16 cellular contexts compared by ENCODE assay signal in the genomic region with DNA sequence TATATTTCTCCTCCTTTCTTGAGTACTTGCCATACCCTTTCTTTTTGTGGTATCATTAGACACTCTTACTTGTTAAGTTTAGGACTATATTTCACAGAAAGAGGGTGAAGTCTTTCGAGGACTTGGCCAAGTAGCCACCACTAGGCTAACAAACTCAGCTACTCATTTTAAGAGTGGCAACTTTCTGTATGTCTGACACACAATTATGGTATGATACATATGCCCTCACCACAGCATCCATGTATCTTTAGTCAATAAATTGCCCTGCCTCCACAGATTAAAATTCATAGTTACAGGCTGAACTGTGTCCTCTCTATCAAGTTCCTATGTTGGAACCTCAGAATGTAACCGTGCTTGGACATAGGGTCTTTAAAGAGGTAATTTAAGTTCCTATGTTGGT.
"Had no signal": no experiment of that assay in that cellular context is flagged by ENCODE, and none has a peak within 500 bp of the region (broad histone marks: within the 10 kb centered on the region; RNA-seq: fewer than 3 reads in every experiment).

No MANE protein-coding gene starts in this region.

- H3K27me3 ChIP-seq: esophagus squamous epithelium, gastroesophageal sphincter, left lung, ovary, right atrium auricular region, sigmoid colon had no signal

- H3K4me3 Mint-ChIP-seq: immature natural killer cell, memory B cell, mesothelial cell of epicardium, natural killer cell, neural crest cell had no signal

- H3K27ac Mint-ChIP-seq: immature natural killer cell, memory B cell, mesothelial cell of epicardium, natural killer cell had no signal

- H3K4me3 ChIP-seq: esophagus squamous epithelium, gastroesophageal sphincter, left lung, lower lobe of right lung, ovary, right atrium auricular region, sigmoid colon had no signal

- H3K27ac ChIP-seq: esophagus squamous epithelium, gastroesophageal sphincter, left lung, lower lobe of right lung, ovary, right atrium auricular region, sigmoid colon had no signal

- ATAC-seq: gastroesophageal sphincter, left lung, lower lobe of right lung, natural killer cell had no signal

- H3K36me3 Mint-ChIP-seq: immature natural killer cell, mesothelial cell of epicardium, natural killer cell had no signal

- H3K36me3 ChIP-seq: ovary had no signal

- H3K27me3 Mint-ChIP-seq: memory B cell had no signal

- H3K9me3 Mint-ChIP-seq: immature natural killer cell, memory B cell, mesothelial cell of epicardium, natural killer cell, neural crest cell had no signal

- H3K9me3 ChIP-seq: esophagus squamous epithelium, gastroesophageal sphincter, left lung, lower lobe of right lung, ovary, right atrium auricular region, sigmoid colon had no signal

- DNase-seq: esophagus squamous epithelium; glutamatergic neuron; immature natural killer cell; left lung; lower lobe of right lung; natural killer cell; nucleus accumbens; ovary; sigmoid colon; stimulated activated CD4-positive, alpha-beta T cell treated with anti-CD3 and anti-CD28 coated beads, Interleukin-12 subunit alpha, Interleukin-12 subunit beta, amount 100 ng/mL, for 4 hours; trophoblast cell had no signal
